ENCODE assay signal across 9 cellular contexts in genomic region chr3:185928532-185928931, GRCh38. TPM values are rescaled to one million over a fixed set of nuclear protein-coding genes. Genes with fewer than 3 reads are reported as not detected.
A peak's percentile ranks its signal among the peaks of the same experiment; 100 is the strongest.
DNase-seq lines count a peak whose midpoint lies in the region; ATAC-seq, FAIRE-seq and TF ChIP-seq lines count a peak whose summit lies in the region.
"Had no signal": no experiment of that assay in that cellular context is flagged by ENCODE, and none has a peak within 500 bp of the region (broad histone marks: within the 10 kb centered on the region; RNA-seq: fewer than 3 reads in every experiment).

No MANE protein-coding gene starts in this region.

- H3K4me1 Mint-ChIP-seq in central memory CD8-positive, alpha-beta T cell = peaks cover 89% of the 10 kb centered on the region

- H3K79me2 ChIP-seq in KMS-11 (ENCODE audit: insufficient read depth, low read depth) (peaks cover 100% of the 10 kb centered on the region), neural cell (replicated peaks; ENCODE audit: insufficient read depth, low read length) (peaks cover 100% of the 10 kb centered on the region)

- H2AFZ ChIP-seq in KMS-11 (ENCODE audit: low read depth) = no peak overlapping the region
- no peak overlapping the region for H2AFZ ChIP-seq in neural cell (ENCODE audit: low read depth, low read length)

- no peaks in the 10 kb centered on the region for H3K9me3 Mint-ChIP-seq in central memory CD8-positive, alpha-beta T cell

- in situ Hi-C loops in GM13976 (cut with MboI; ENCODE audit: low sequenced_read_pairs, unreplicated experiment) = no loop called here

- no peaks in the 10 kb centered on the region for H3K27me3 ChIP-seq in KMS-11 (ENCODE audit: insufficient read depth, low read depth)
- H3K27me3 ChIP-seq in neural cell (ENCODE audit: insufficient read depth, low read depth, low read length) = no peaks in the 10 kb centered on the region
- no peaks in the 10 kb centered on the region for H3K27me3 ChIP-seq in small intestine (ENCODE audit: control insufficient read depth in 2 of 2, insufficient read depth in 2 of 2, low read length in 2 of 2)

- no peak for ATAC-seq in central memory CD8-positive, alpha-beta T cell (replicated peaks; ENCODE audit: extremely low read depth, poor library complexity, severe bottlenecking)
- ATAC-seq in GM21381 (IDR thresholded peaks at IDR 0.05; ENCODE audit: unreplicated experiment) = no peak

- no peaks in the 10 kb centered on the region for H3K9me2 ChIP-seq in neural cell (ENCODE audit: insufficient read depth, low read length)

- H3K4me2 ChIP-seq in KMS-11 = peak overlapping the region; percentile 88; the same call in 1 of the 2 replicates
- H3K4me2 ChIP-seq in neural cell (ENCODE audit: low read length) = no peak overlapping the region

- H3F3A ChIP-seq in neural cell (ENCODE audit: insufficient read depth, low read length, poor library complexity, severe bottlenecking) = peaks cover 3% of the 10 kb centered on the region

- TF ChIP-seq EP300 in neural cell (conservative IDR thresholded peaks at IDR 0.05; ENCODE audit: poor library complexity, severe bottlenecking) = no peak

- H3K9me3 ChIP-seq in neural cell (ENCODE audit: low read length) (no peaks in the 10 kb centered on the region), small intestine (ENCODE audit: control insufficient read depth, low read depth) (no peaks in the 10 kb centered on the region)

- H3K36me3 Mint-ChIP-seq in central memory CD8-positive, alpha-beta T cell (ENCODE audit: insufficient read depth) = peaks cover 74% of the 10 kb centered on the region

- TF ChIP-seq RAD21 in neural cell (conservative IDR thresholded peaks at IDR 0.05) = no peak

- FAIRE-seq in small intestine (lab: Jason Lieb, UNC) = no peak

- H3K27ac Mint-ChIP-seq in central memory CD8-positive, alpha-beta T cell (ENCODE audit: low read depth) = peak overlapping the region; percentile 58

- peak overlapping the region; percentile 71 for H3K4me3 Mint-ChIP-seq in central memory CD8-positive, alpha-beta T cell

- peak overlapping the region; percentile 45; the same call in 1 of the 2 replicates for H3K4me3 ChIP-seq in GM08714 (ENCODE audit: low read length)
- H3K4me3 ChIP-seq in KMS-11 (IDR thresholded peaks at IDR 0.05; ENCODE audit: insufficient read depth, low read depth, low read length) = no peak overlapping the region
- H3K4me3 ChIP-seq in neural cell (ENCODE audit: low read length) = peak overlapping the region; percentile 77
- H3K4me3 ChIP-seq in small intestine (ENCODE audit: low read depth in 1 of 2, low read length in 2 of 2) = no peak overlapping the region

- TF ChIP-seq CTCF in KMS-11 (conservative IDR thresholded peaks at IDR 0.05; ENCODE audit: low read depth, low read length) = no peak
- no peak for TF ChIP-seq CTCF in neural cell (IDR thresholded peaks at IDR 0.05; ENCODE audit: poor library complexity, severe bottlenecking)
- no peak for TF ChIP-seq CTCF in GM13976 (IDR thresholded peaks at IDR 0.05; ENCODE audit: borderline replicate concordance, control extremely low read depth, extremely low read depth, insufficient read depth, missing control alignments)

- no peaks in the 10 kb centered on the region for H3K27me3 Mint-ChIP-seq in central memory CD8-positive, alpha-beta T cell

- H3K4me1 ChIP-seq in KMS-11 (ENCODE audit: low read depth, poor library complexity, severe bottlenecking) (peaks cover 77% of the 10 kb centered on the region), small intestine (ENCODE audit: control insufficient read depth in 2 of 2, insufficient read depth in 1 of 2, low read depth in 1 of 2, low read length in 1 of 2) (peaks cover 14 to 34% of the 10 kb centered on the region in 2 donors)

- DNase-seq in central memory CD8-positive, alpha-beta T cell (ENCODE audit: low spot score in 2 of 2) = no peak
- no peak for DNase-seq in HPDE6-E6E7 (ENCODE audit: extremely low spot score)
- DNase-seq in GM13976 (ENCODE audit: low spot score) = no peak
- DNase-seq in small intestine = no peak
- DNase-seq: NCI-H345 had no signal

- H3K36me3 ChIP-seq in KMS-11 (ENCODE audit: insufficient read depth) (peaks cover 43% of the 10 kb centered on the region; the same call in 1 of the 2 replicates), neural cell (ENCODE audit: insufficient read depth, low read length) (no peaks in the 10 kb centered on the region), small intestine (ENCODE audit: control insufficient read depth in 2 of 2, insufficient read depth in 2 of 2, low read length in 2 of 2) (peaks cover 14 to 21% of the 10 kb centered on the region in 2 donors)

- H3K27ac ChIP-seq in KMS-11 (no peak overlapping the region; the same call in 1 of the 2 replicates), neural cell (ENCODE audit: low read length) (no peak overlapping the region), small intestine (ENCODE audit: low read depth in 1 of 2, low read length in 1 of 2) (no peak overlapping the region)

- H3K9ac ChIP-seq in KMS-11 (no peak overlapping the region), neural cell (ENCODE audit: low read length) (no peak overlapping the region)

- whole genome bisulfite sequencing in small intestine, 3 donors = 17 to 42% (median 30%) methylated on average over 1 of the region's 1 CpG

- H4K20me1 ChIP-seq in KMS-11 (ENCODE audit: insufficient read depth) = peaks cover 100% of the 10 kb centered on the region
- peaks cover 82% of the 10 kb centered on the region for H4K20me1 ChIP-seq in neural cell (ENCODE audit: insufficient read depth)

TF ChIP-seq in neural cell, 6 proteins besides CTCF, POLR2A, EP300 and RAD21:
- TF ChIP-seq TAF1 (IDR thresholded peaks at IDR 0.05; ENCODE audit: low read depth) (no peak), SMC3 (conservative IDR thresholded peaks at IDR 0.05; ENCODE audit: poor library complexity) (no peak), POLR2AphosphoS5 (IDR thresholded peaks at IDR 0.05) (no peak), MXI1 (conservative IDR thresholded peaks at IDR 0.05; ENCODE audit: poor library complexity, severe bottlenecking) (no peak), REST (IDR thresholded peaks at IDR 0.05; ENCODE audit: borderline replicate concordance) (no peak), EZH2 (IDR thresholded peaks at IDR 0.05; ENCODE audit: borderline replicate concordance, insufficient read depth, low read length, poor library complexity, severe bottlenecking) (no peak)

RNA-seq across cellular contexts. Expression of gene TRA2B, which starts 9.3 kb away (rescaled TPM):
- 637 and 780 TPM in 2 replicates for polyA plus RNA-seq in neural cell
- polyA minus RNA-seq in neural cell = 407 and 468 TPM in 2 replicates
- 10 to 100 TPM; 48.5 to 87.1 (median 57.8) TPM for polyA plus RNA-seq in small intestine

Comparison
In these comparisons a context has a peak if more than half of its experiments do, and no peak if none do; other contexts are left out.
1. H3K4me3 ChIP-seq: peak in GM08714 (single experiment) and neural cell (single experiment); none in KMS-11 (single experiment) and small intestine (0 of 2).